Comparison of ENCODE assay signal across 21 cellular contexts in the genomic region with DNA sequence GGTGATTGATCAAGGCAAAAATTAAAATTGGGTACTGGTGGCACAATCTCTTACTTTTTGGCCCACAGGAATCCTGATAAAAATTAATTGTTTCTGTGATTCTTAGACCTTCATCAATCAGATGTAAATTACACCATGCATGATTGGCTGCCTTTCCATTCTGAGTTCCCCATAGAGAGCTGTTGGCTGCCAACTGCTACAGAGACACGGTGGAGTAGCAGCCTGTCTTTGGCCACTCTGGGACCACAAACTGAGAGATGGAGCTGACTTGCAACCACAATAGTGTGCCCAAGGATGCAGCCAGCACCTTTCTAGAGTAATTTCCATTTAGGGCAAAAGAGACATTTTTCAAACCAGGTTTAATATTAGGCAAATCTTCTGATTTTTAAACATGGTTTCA.
"Had no signal": no experiment of that assay in that cellular context is flagged by ENCODE, and none has a peak within 500 bp of the region (broad histone marks: within the 10 kb centered on the region; RNA-seq: fewer than 3 reads in every experiment).

No MANE protein-coding gene starts in this region.

- H3K9me3 ChIP-seq: Peyer's patch, SJCRH30 had no signal

- H3K27ac ChIP-seq: PC-9, Peyer's patch, SJCRH30 had no signal

- H3K4me3 ChIP-seq: PC-9, Peyer's patch, SJCRH30 had no signal

- H3K36me3 ChIP-seq: Peyer's patch, SJCRH30 had no signal

- ATAC-seq: Right ventricle myocardium inferior, SK-N-SH treated with all-trans-retinoic acid at 6 μM for 48 hours had no signal

- H3K27me3 ChIP-seq: Peyer's patch had no signal

- H3K4me1 ChIP-seq: Peyer's patch, SJCRH30 had no signal

- H3K4me2 ChIP-seq: PC-9 had no signal

- DNase-seq: KBM-7, MV-4-11, NCI-H1048, NCI-H1105, NCI-H1436 treated with DMSO at 0.1 percent for 48 hours, NCI-H1694, NCI-H187 treated with DMSO at 0.1 percent for 48 hours, NCI-H2029 treated with DMSO at 0.1 percent for 48 hours, NCI-H2171 treated with DMSO at 0.1 percent for 48 hours, NCI-H345, NCI-H446 treated with DMSO at 0.1 percent for 48 hours, NCI-H510A treated with DMSO at 0.1 percent for 48 hours, NCI-H526, NCI-H748 treated with DMSO at 0.1 percent for 48 hours, OCI-M1, PC-9, Peyer's patch, SHP77 treated with DMSO at 0.1 percent for 48 hours, SJCRH30 had no signal

- H2AFZ ChIP-seq: PC-9 had no signal
